In the genomic region with DNA sequence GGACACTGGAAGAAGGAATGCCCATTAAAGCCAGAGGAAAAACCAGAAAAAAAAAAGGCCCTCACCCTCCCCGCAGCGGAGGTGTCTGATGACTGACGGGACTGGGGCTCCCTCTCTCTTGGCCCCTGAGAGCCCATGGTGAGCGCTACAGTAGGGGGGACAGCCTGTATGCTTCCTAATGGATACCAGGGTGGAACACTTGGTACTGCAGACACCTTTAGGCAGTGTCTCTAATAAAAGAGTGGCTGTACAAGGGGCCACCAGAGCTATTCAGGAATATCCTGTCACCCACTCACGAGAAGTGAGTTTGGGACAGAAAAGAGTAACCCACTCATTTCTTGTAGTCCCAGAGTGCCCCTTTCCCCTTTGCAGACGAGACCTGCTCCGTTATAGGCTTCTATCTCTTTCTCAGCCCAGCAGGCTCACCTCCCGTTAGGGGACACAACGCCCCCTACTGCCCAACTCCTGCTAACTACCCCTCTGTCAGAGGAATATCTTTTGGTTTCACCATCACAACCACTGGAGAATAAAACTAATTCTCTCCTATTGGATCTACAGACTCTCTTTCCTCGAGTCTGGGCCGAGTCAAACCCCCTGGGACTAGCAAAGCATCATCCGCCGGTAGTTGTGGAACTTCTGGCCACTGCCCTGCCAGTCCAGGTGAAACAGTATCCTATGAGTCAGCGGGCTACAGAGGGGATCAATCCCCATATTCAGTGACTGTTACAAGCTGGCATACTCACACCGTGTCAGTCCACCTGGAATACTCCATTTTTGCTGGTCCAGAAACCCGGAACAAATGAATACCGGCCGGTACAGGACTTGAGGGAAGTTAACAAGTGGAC, we compare ENCODE assay signal across 8 cellular contexts. TPM values are rescaled to one million over a fixed set of nuclear protein-coding genes. Genes with fewer than 3 reads are reported as not detected.
A peak's percentile ranks its signal among the peaks of the same experiment; 100 is the strongest.
DNase-seq lines count a peak whose midpoint lies in the region; ATAC-seq and TF ChIP-seq lines count a peak whose summit lies in the region.

No MANE protein-coding gene starts in this region.

- peak; percentile 67 for TF ChIP-seq CTCF in GM13977 (IDR thresholded peaks at IDR 0.05; ENCODE audit: extremely low read depth, insufficient read depth, missing control alignments)
- TF ChIP-seq CTCF in mucosa of descending colon (IDR thresholded peaks at IDR 0.05) = peak; percentile 14

- intact Hi-C loops in mucosa of descending colon (cut with DNase I, micrococcal nuclease) = no loop called here

- in situ Hi-C loops in GM13977 (cut with MboI; ENCODE audit: low pct_unique_long_range_greater_than_20kb, low sequenced_read_pairs, unreplicated experiment) = no loop called here

- no peaks in the 10 kb centered on the region for H3K36me3 ChIP-seq in mucosa of descending colon (ENCODE audit: low read depth)

- H3K4me1 ChIP-seq in mucosa of descending colon (ENCODE audit: low read depth) = no peaks in the 10 kb centered on the region

- no peaks in the 10 kb centered on the region for H3K9me3 ChIP-seq in mucosa of descending colon

- ATAC-seq in HG02840 (IDR thresholded peaks at IDR 0.05; ENCODE audit: low FRiP score, unreplicated experiment) (peak; percentile 90), mucosa of descending colon (peak; percentile 79)

- no peak overlapping the region for H3K4me3 ChIP-seq in mucosa of descending colon

- DNase-seq in 8988T = peak; percentile 38
- peak; percentile 67 for DNase-seq in GM13977 (ENCODE audit: low spot score)
- peak; percentile 59 for DNase-seq in NCI-H2227 (lab: John Stamatoyannopoulos, UW; ENCODE audit: unreplicated experiment)
- peak; percentile 86 for DNase-seq in activated CD4-positive, alpha-beta T cell treated with anti-CD3 and anti-CD28 coated beads for 48 hours
- DNase-seq in effector CD4-positive, alpha-beta T cell = peak; percentile 58
- DNase-seq in mucosa of descending colon = peak in 2 of 3 donors; percentile 60 to 62
- DNase-seq in stimulated activated CD8-positive, alpha-beta memory T cell treated with anti-CD3 and anti-CD28 coated beads, Interleukin-7, amount 100 ng/mL, for 48 hours (ENCODE audit: extremely low read depth in 1 of 2, low read depth in 1 of 2) = peak; percentile 33 to 65

RNA-seq across cellular contexts. Expression of a gene that starts 40.8 kb away (rescaled TPM):
- total RNA-seq in mucosa of descending colon = 10 to 100 TPM; 13.0 to 19.4 (median 13.1) TPM

RNA-seq across cellular contexts. Expression of a gene that starts 50.3 kb away (rescaled TPM):
- 100 to 1,000 TPM; 710 to 847 (median 734) TPM for total RNA-seq in mucosa of descending colon
